ENCODE assay signal across 9 cellular contexts in the genomic region with DNA sequence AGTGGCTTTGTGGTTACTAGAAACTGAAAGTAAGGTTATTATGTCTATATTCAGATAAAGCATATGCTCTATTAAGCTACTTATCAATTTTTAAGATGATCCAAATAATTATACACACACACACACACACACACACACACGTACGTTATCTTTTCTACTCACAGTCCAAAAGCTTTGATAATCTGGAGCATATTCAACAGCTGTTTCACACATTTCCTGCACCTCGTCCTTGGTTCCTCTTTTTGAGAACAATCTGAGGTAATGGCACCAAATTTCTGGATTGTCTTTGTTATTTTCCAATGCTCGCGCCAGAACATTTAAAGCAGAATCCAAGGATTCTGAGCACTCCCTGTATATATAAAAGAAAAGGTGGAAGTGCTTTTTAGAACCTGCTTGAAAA. TPM values are rescaled to one million over a fixed set of nuclear protein-coding genes. Genes with fewer than 3 reads are reported as not detected.
A peak's percentile ranks its signal among the peaks of the same experiment; 100 is the strongest.
DNase-seq lines count a peak whose midpoint lies in the region; ATAC-seq, FAIRE-seq and TF ChIP-seq lines count a peak whose summit lies in the region.
"Had no signal": no experiment of that assay in that cellular context is flagged by ENCODE, and none has a peak within 500 bp of the region (broad histone marks: within the 10 kb centered on the region; RNA-seq: fewer than 3 reads in every experiment).

No MANE protein-coding gene starts in this region.

- FAIRE-seq in GM12892 (lab: Jason Lieb, UNC) (peak; percentile 67), H54 (lab: Jason Lieb, UNC) (no peak)

- TF ChIP-seq POLR2A in GM12892 (IDR thresholded peaks at IDR 0.05; ENCODE audit: low read depth, low read length) (no peak), H54 (IDR thresholded peaks at IDR 0.05; ENCODE audit: low read depth, low read length) (no peak)

- no peak for DNase-seq in GM12892 (ENCODE audit: insufficient read length)
- peak; percentile 61 for DNase-seq in NAMALWA (ENCODE audit: low spot score)
- peak; percentile 8 for DNase-seq in germinal center (ENCODE audit: low spot score)
- no peak for DNase-seq in foreskin melanocyte
- DNase-seq in stimulated activated CD4-positive, alpha-beta T cell treated with anti-CD3 and anti-CD28 coated beads, Interleukin-2, amount 100 ng/mL, for 48 hours: no peak
- no peak for DNase-seq in H54 (ENCODE audit: insufficient read length, low spot score)
- no peak for DNase-seq in activated CD4-positive, alpha-beta T cell treated with anti-CD3 and anti-CD28 coated beads for 48 hours
- DNase-seq: psoas muscle had no signal

- ATAC-seq in GM21526 (IDR thresholded peaks at IDR 0.05; ENCODE audit: low FRiP score, unreplicated experiment): peak; percentile 53
- ATAC-seq: psoas muscle had no signal

RNA-seq across cellular contexts. Expression of a gene that starts 37.5 kb away (rescaled TPM):
- polyA plus RNA-seq in GM12892 (2012; ENCODE audit: missing spikeins): 32.8 TPM

RNA-seq across cellular contexts. Expression of a gene that starts 38.0 kb away (rescaled TPM):
- polyA plus RNA-seq in GM12892 (2012; ENCODE audit: missing spikeins): 5.7 TPM

RNA-seq across cellular contexts. Expression of a gene that starts 59.8 kb away (rescaled TPM):
- polyA plus RNA-seq in GM12892 (2012; ENCODE audit: missing spikeins): 17.4 TPM

Comparison
In these comparisons a context has a peak if more than half of its experiments do, and no peak if none do; other contexts are left out.
1. DNase-seq: peak in NAMALWA (single experiment) and germinal center (single experiment); none in GM12892 (single experiment), foreskin melanocyte (single experiment), stimulated activated CD4-positive, alpha-beta T cell treated with anti-CD3 and anti-CD28 coated beads, Interleukin-2, amount 100 ng/mL, for 48 hours (0 of 2), H54 (single experiment) and activated CD4-positive, alpha-beta T cell treated with anti-CD3 and anti-CD28 coated beads for 48 hours (single experiment).